In genomic region chrY:7723139-7723538, GRCh38 we compare ENCODE assay signal across 19 cellular contexts.
"Had no signal": no experiment of that assay in that cellular context is flagged by ENCODE, and none has a peak within 500 bp of the region (broad histone marks: within the 10 kb centered on the region; RNA-seq: fewer than 3 reads in every experiment).

No MANE protein-coding gene starts in this region.

- H3K4me1 ChIP-seq: right atrium auricular region had no signal

- H3K27me3 ChIP-seq: esophagus squamous epithelium, gastroesophageal sphincter, ovary, right atrium auricular region, sigmoid colon, stomach had no signal

- H3K4me3 Mint-ChIP-seq: natural killer cell, neural crest cell had no signal

- H3K27ac ChIP-seq: esophagus squamous epithelium, gastroesophageal sphincter, ovary, right atrium auricular region, sigmoid colon, stomach had no signal

- H3K27ac Mint-ChIP-seq: natural killer cell had no signal

- H3K36me3 ChIP-seq: esophagus squamous epithelium, gastroesophageal sphincter, ovary, right atrium auricular region, sigmoid colon, stomach had no signal

- H3K9me3 ChIP-seq: esophagus squamous epithelium, gastroesophageal sphincter, mucosa of descending colon, ovary, right atrium auricular region, sigmoid colon, stomach had no signal

- H3K4me3 ChIP-seq: esophagus squamous epithelium, gastroesophageal sphincter, mucosa of descending colon, ovary, right atrium auricular region, sigmoid colon, skin epidermis, stomach had no signal

- H3K9me3 Mint-ChIP-seq: natural killer cell, neural crest cell had no signal

- H3K4me1 Mint-ChIP-seq: natural killer cell, neural crest cell had no signal

- H3K36me3 Mint-ChIP-seq: natural killer cell had no signal

- ATAC-seq: gastroesophageal sphincter, left lobe of liver, mucosa of descending colon, natural killer cell had no signal

- DNase-seq: esophagus squamous epithelium; foreskin fibroblast; glutamatergic neuron; islet precursor cell; mammary epithelial cell; mucosa of descending colon; natural killer cell; ovary; sigmoid colon; stimulated activated CD4-positive, alpha-beta T cell treated with anti-CD3 and anti-CD28 coated beads, Interleukin-2, amount 100 ng/mL, for 24 hours; stimulated activated CD4-positive, alpha-beta T cell treated with anti-CD3 and anti-CD28 coated beads, Interleukin-4, amount 100 ng/mL, for 4 hours; stimulated activated naive CD4-positive, alpha-beta T cell; stomach; trophoblast cell had no signal
